In genomic region chr15:89656116-89656815, GRCh38 we compare ENCODE assay signal across 11 cellular contexts. TPM values are rescaled to one million over a fixed set of nuclear protein-coding genes. Genes with fewer than 3 reads are reported as not detected.
DNase-seq lines count a peak whose midpoint lies in the region; ATAC-seq and TF ChIP-seq lines count a peak whose summit lies in the region.
"Had no signal": no experiment of that assay in that cellular context is flagged by ENCODE, and none has a peak within 500 bp of the region (broad histone marks: within the 10 kb centered on the region; RNA-seq: fewer than 3 reads in every experiment).

No MANE protein-coding gene starts in this region.

- intact Hi-C loops in cardiac septum (cut with DNase I) = no loop called here
- intact Hi-C loops in Right ventricle myocardium inferior (cut with DNase I) = no loop called here

- no peaks in the 10 kb centered on the region for H3K27me3 ChIP-seq in SJSA1 (replicated peaks)
- H3K27me3 ChIP-seq: vagina had no signal

- H3K4me3 Mint-ChIP-seq in type B pancreatic cell = peak overlapping the region; percentile 86

- H3K27me3 Mint-ChIP-seq in type B pancreatic cell = peaks cover 25% of the 10 kb centered on the region

- H3K4me3 ChIP-seq in SJSA1 (no peak overlapping the region), fibroblast of mammary gland (ENCODE audit: control insufficient read depth, low read depth, low read length) (no peak overlapping the region)

- no peak overlapping the region for H3K27ac Mint-ChIP-seq in type B pancreatic cell

- peaks cover 29% of the 10 kb centered on the region for H3K36me3 ChIP-seq in SJSA1
- H3K36me3 ChIP-seq: gastrocnemius medialis, vagina had no signal

- no peak for TF ChIP-seq CTCF in fibroblast of mammary gland (conservative IDR thresholded peaks at IDR 0.05; ENCODE audit: control insufficient read depth, insufficient read depth, low read depth, low read length)
- TF ChIP-seq CTCF in type B pancreatic cell (conservative IDR thresholded peaks at IDR 0.05) = no peak

- H3K36me3 Mint-ChIP-seq in type B pancreatic cell = peaks cover 3% of the 10 kb centered on the region

- peaks cover 15% of the 10 kb centered on the region for H3K4me1 ChIP-seq in SJSA1 (replicated peaks)

- peak; percentile 35 for DNase-seq in cardiac septum (ENCODE audit: low spot score)
- no peak for DNase-seq in Right ventricle myocardium inferior (ENCODE audit: missing footprints)
- DNase-seq in SJSA1 (ENCODE audit: low read depth in 1 of 2, low spot score in 2 of 2) = no peak
- DNase-seq in fibroblast of mammary gland (ENCODE audit: low read depth) = peak; percentile 28
- no peak for DNase-seq in type B pancreatic cell (ENCODE audit: extremely low spot score, unreplicated experiment)
- no peak for DNase-seq in activated gamma-delta T cell (lab: John Stamatoyannopoulos, UW)
- DNase-seq in retina = no peak
- DNase-seq in T-helper 9 cell = no peak
- DNase-seq: gastrocnemius medialis, SHP77 treated with DMSO at 0.1 percent for 48 hours had no signal

- no peak for ATAC-seq in Right ventricle myocardium inferior

- H3K9me3 ChIP-seq in SJSA1 (replicated peaks) = no peaks in the 10 kb centered on the region
- H3K9me3 ChIP-seq: gastrocnemius medialis, vagina had no signal

- peaks cover 4% of the 10 kb centered on the region for H3K9me3 Mint-ChIP-seq in type B pancreatic cell

- H3K4me1 Mint-ChIP-seq in type B pancreatic cell (ENCODE audit: unreplicated experiment) = peaks cover 13% of the 10 kb centered on the region

- peak overlapping the region; percentile 8; the same call in 1 of the 2 replicates for H3K27ac ChIP-seq in SJSA1
- H3K27ac ChIP-seq: gastrocnemius medialis had no signal

RNA-seq across cellular contexts. Expression of gene KIF7, which starts 1.0 kb away (rescaled TPM):
- total RNA-seq in cardiac septum (5.8 TPM), Right ventricle myocardium inferior (2.2 TPM), type B pancreatic cell (ENCODE audit: low replicate concordance) (5.5 and 15.5 TPM in 2 replicates)
- 13.8 and 14.3 TPM in 2 replicates for total RNA-seq in SJSA1 (2014; rRNA removed; shearing (Covaris generic))

RNA-seq across cellular contexts. Expression of gene PLIN1, which starts 22.9 kb away (rescaled TPM):
- total RNA-seq in cardiac septum = 3.9 TPM
- total RNA-seq in Right ventricle myocardium inferior = 17.6 TPM
- not detected in 2 replicates for total RNA-seq in SJSA1 (2014; rRNA removed; shearing (Covaris generic))
- total RNA-seq in type B pancreatic cell (ENCODE audit: low replicate concordance) = 0.55 and 0.58 TPM in 2 replicates

RNA-seq across cellular contexts. Expression of gene PEX11A, which starts 34.3 kb away (rescaled TPM):
- total RNA-seq in cardiac septum (5.0 TPM), Right ventricle myocardium inferior (13.7 TPM), type B pancreatic cell (ENCODE audit: low replicate concordance) (8.5 and 8.8 TPM in 2 replicates)
- total RNA-seq in SJSA1 (2014; rRNA removed; shearing (Covaris generic)) = 4.8 and 15.0 TPM in 2 replicates

RNA-seq across cellular contexts. Expression of gene WDR93, which starts 34.3 kb away (rescaled TPM):
- not detected for total RNA-seq in cardiac septum
- total RNA-seq in Right ventricle myocardium inferior = not detected
- 0.05 TPM in 1 of 2 replicates, not detected in the other for total RNA-seq in SJSA1 (2014; rRNA removed; shearing (Covaris generic))
- total RNA-seq in type B pancreatic cell (ENCODE audit: low replicate concordance) = 0.29 and 1.5 TPM in 2 replicates
- total RNA-seq: gastrocnemius medialis, vagina had no signal

Comparison
In these comparisons a context has a peak if more than half of its experiments do, and no peak if none do; other contexts are left out.
1. DNase-seq: peak in cardiac septum (single experiment) and fibroblast of mammary gland (single experiment); none in Right ventricle myocardium inferior (single experiment), SJSA1 (0 of 2), type B pancreatic cell (single experiment), activated gamma-delta T cell (single experiment), retina (single experiment) and T-helper 9 cell (single experiment).